ENCODE assay signal across 24 cellular contexts in the genomic region with DNA sequence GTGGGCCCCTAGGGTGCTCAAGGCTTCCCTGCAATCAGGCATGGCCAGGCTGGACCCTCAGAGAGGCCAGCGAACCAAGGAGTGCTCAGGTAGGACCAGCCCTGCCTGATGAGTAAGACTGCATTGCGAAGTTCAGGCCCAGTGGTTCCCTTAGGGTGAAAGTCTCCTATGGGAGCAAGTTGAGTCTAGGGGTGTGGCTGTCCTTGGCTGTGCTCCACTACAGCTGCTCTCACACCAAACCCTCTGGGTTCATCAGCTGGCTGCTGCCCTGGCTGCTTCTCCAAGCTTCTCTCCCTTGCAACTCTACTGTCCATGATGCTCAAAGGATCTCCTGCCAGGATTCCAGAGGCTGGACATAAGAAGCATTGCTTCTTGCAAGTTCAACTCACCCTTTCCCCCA. TPM values are rescaled to one million over a fixed set of nuclear protein-coding genes. Genes with fewer than 3 reads are reported as not detected.
DNase-seq lines count a peak whose midpoint lies in the region; ATAC-seq and TF ChIP-seq lines count a peak whose summit lies in the region.
"Had no signal": no experiment of that assay in that cellular context is flagged by ENCODE, and none has a peak within 500 bp of the region (broad histone marks: within the 10 kb centered on the region; RNA-seq: fewer than 3 reads in every experiment).

No MANE protein-coding gene starts in this region.

- BruUV-seq in Panc1 (replicated peaks; lab: Mats Ljungman, UMichigan): no TSS peak

- no peak overlapping the region for H3K4me3 ChIP-seq in GM23248
- H3K4me3 ChIP-seq in Panc1 (ENCODE audit: low read depth in 2 of 2, low read length in 2 of 2): no peak overlapping the region
- no peak overlapping the region for H3K4me3 ChIP-seq in osteoblast (ENCODE audit: insufficient read depth, low read length)
- H3K4me3 ChIP-seq: SJCRH30, spleen, thoracic aorta had no signal

- H3K27me3 ChIP-seq in GM23248 (replicated peaks; ENCODE audit: insufficient read depth): no peaks in the 10 kb centered on the region
- no peaks in the 10 kb centered on the region for H3K27me3 ChIP-seq in Panc1 (ENCODE audit: control insufficient read depth, insufficient read depth, low read length)
- H3K27me3 ChIP-seq in osteoblast (ENCODE audit: insufficient read depth, low read length): peaks cover 4% of the 10 kb centered on the region
- H3K27me3 ChIP-seq: SJCRH30, spleen had no signal

- H3K79me2 ChIP-seq in GM23248 (ENCODE audit: insufficient read depth) (no peaks in the 10 kb centered on the region), osteoblast (ENCODE audit: insufficient read depth, low read length) (no peaks in the 10 kb centered on the region)

- H3K4me1 ChIP-seq in GM23248 (ENCODE audit: insufficient read depth) (no peaks in the 10 kb centered on the region), Panc1 (ENCODE audit: control insufficient read depth, insufficient read depth, low read length) (no peaks in the 10 kb centered on the region), osteoblast (ENCODE audit: insufficient read depth, low read length) (no peaks in the 10 kb centered on the region)
- H3K4me1 ChIP-seq: spleen had no signal

- no peaks in the 10 kb centered on the region for H3K36me3 ChIP-seq in GM23248 (ENCODE audit: low read depth)
- H3K36me3 ChIP-seq in Panc1 (ENCODE audit: control insufficient read depth, insufficient read depth, low read length): no peaks in the 10 kb centered on the region
- H3K36me3 ChIP-seq in osteoblast (ENCODE audit: insufficient read depth, low read length): no peaks in the 10 kb centered on the region
- H3K36me3 ChIP-seq: SJCRH30, thoracic aorta had no signal

- H3K4me2 ChIP-seq in GM23248 (ENCODE audit: unreplicated experiment): no peak overlapping the region
- H3K4me2 ChIP-seq in osteoblast (ENCODE audit: insufficient read depth, low read length): no peak overlapping the region

- H3K9me3 ChIP-seq in GM23248 (ENCODE audit: low read depth): no peaks in the 10 kb centered on the region
- H3K9me3 ChIP-seq in Panc1 (ENCODE audit: control insufficient read depth, insufficient read depth, low read depth, low read length): no peaks in the 10 kb centered on the region
- H3K9me3 ChIP-seq in osteoblast (ENCODE audit: low read depth, low read length): no peaks in the 10 kb centered on the region
- H3K9me3 ChIP-seq: SJCRH30, thoracic aorta had no signal

- H3K9ac ChIP-seq in GM23248: no peak overlapping the region

- DNase-seq in GM23248 (peak; percentile 7), Panc1 (ENCODE audit: low read depth, low spot score) (no peak), osteoblast (ENCODE audit: insufficient read length, low spot score, missing footprints) (peak; percentile 47), H4 (ENCODE audit: low spot score) (no peak)
- DNase-seq: activated CD4-positive, alpha-beta T cell treated with anti-CD3 and anti-CD28 coated beads, Interleukin-2, amount 50 U/mL, for 4 hours; activated naive CD4-positive, alpha-beta T cell treated with anti-CD3 and anti-CD28 coated beads, Interleukin-2, amount 10 ng/mL, durations not matched to agents 7 days and 5 days; aorta; CD8-positive, alpha-beta T cell; cerebellar nuclear complex; effector CD8-positive, alpha-beta T cell; natural killer cell; NCI-H1105 treated with DMSO at 0.1 percent for 48 hours; NCI-H524 treated with DMSO at 0.1 percent for 48 hours; spleen had no signal

- no peak overlapping the region for H3K27ac ChIP-seq in GM23248
- no peak overlapping the region for H3K27ac ChIP-seq in Panc1 (ENCODE audit: low read length)
- H3K27ac ChIP-seq in osteoblast (ENCODE audit: low read depth, low read length): no peak overlapping the region
- H3K27ac ChIP-seq: SJCRH30, spleen, thoracic aorta had no signal

- H4K20me1 ChIP-seq in GM23248 (ENCODE audit: insufficient read depth): no peaks in the 10 kb centered on the region
- no peaks in the 10 kb centered on the region for H4K20me1 ChIP-seq in osteoblast (ENCODE audit: insufficient read depth, low read length)

- 94 to 100% methylated on average over 2 of the region's 2 CpGs for WGBS in GM23248 (ENCODE audit: low coverage in 1 of 2, low lambda C conversion rate in 2 of 2, missing lambda C conversion rate in 2 of 2), 2 experiments

- POLR2A ChIA-PET in Panc1 (lab: Charles Lee): no interaction called here

- no peak overlapping the region for H2AFZ ChIP-seq in GM23248
- no peak overlapping the region for H2AFZ ChIP-seq in osteoblast (ENCODE audit: low read length)

- H3F3A ChIP-seq in GM23248 (ENCODE audit: insufficient read depth): no peaks in the 10 kb centered on the region; the same call in 1 of the 2 replicates

- CTCF ChIA-PET in Panc1 (lab: Charles Lee): interaction anchor here (0.6 kb wide), 1 partner anchor 351 kb away, joined by 7 read pairs; no protein-coding TSS in a partner anchor

- no peaks in the 10 kb centered on the region for H3K9me2 ChIP-seq in GM23248 (ENCODE audit: insufficient read depth)

- in situ Hi-C loops in GM23248 (cut with MboI): no loop called here
- in situ Hi-C loops in Panc1 (cut with HindIII; ENCODE audit: low pct_unique_long_range_greater_than_20kb, low sequenced_read_pairs): no loop called here

- TF ChIP-seq CTCF in Panc1 (IDR thresholded peaks at IDR 0.05) (no peak), osteoblast (IDR thresholded peaks at IDR 0.05; ENCODE audit: extremely low read depth, low read depth, low read length) (no peak)

- ATAC-seq in Panc1 (peak; percentile 15; the same call in 1 of the 2 replicates), esophagus mucosa (peak; percentile 98), HG03342 (IDR thresholded peaks at IDR 0.05; ENCODE audit: unreplicated experiment) (no peak), GM21717 (IDR thresholded peaks at IDR 0.05; ENCODE audit: unreplicated experiment) (no peak), GM21515 (IDR thresholded peaks at IDR 0.05; ENCODE audit: unreplicated experiment) (no peak)
- ATAC-seq: CD8-positive, alpha-beta T cell had no signal

- intact Hi-C loops in Panc1 (cut with micrococcal nuclease; ENCODE audit: unreplicated experiment): no loop called here

RNA-seq across cellular contexts. Expression of a gene that starts 18.7 kb away (rescaled TPM):
- total RNA-seq in GM23248 (2014; rRNA removed; shearing (Covaris generic)): not detected in 2 replicates
- not detected in 2 replicates for polyA plus RNA-seq in GM23248 (2016; fragmentation: Nextera tagmentation; extraction: Ambion mirVana)
- total RNA-seq in Panc1 (2021; ENCODE audit: unreplicated experiment) (not detected), esophagus mucosa (29.4 TPM), osteoblast (not detected in 2 replicates)
- not detected for polyA plus RNA-seq in Panc1 (2012; ENCODE audit: insufficient read length)
- not detected in 2 replicates for total RNA-seq in H4 (2014; rRNA removed; shearing (Covaris generic))
- total RNA-seq: aorta; CD8-positive, alpha-beta T cell; HT-29; lung microvascular endothelial cell; natural killer cell; posterior vena cava; SJCRH30; spleen; thoracic aorta had no signal
- polyA plus RNA-seq: AG04450, aorta, spleen had no signal

RNA-seq across cellular contexts. Expression of a gene that starts 55.9 kb away (rescaled TPM):
- 209 and 234 TPM in 2 replicates for total RNA-seq in GM23248 (2014; rRNA removed; shearing (Covaris generic))
- 98.5 and 98.8 TPM in 2 replicates for polyA plus RNA-seq in GM23248 (2016; fragmentation: Nextera tagmentation; extraction: Ambion mirVana)
- total RNA-seq in Panc1 (2021; ENCODE audit: unreplicated experiment): 138 TPM
- polyA plus RNA-seq in Panc1 (2012; ENCODE audit: insufficient read length): 102 TPM
- total RNA-seq in esophagus mucosa: 88.5 TPM
- 212 and 221 TPM in 2 replicates for total RNA-seq in osteoblast
- total RNA-seq in H4 (2014; rRNA removed; shearing (Covaris generic)): 111 and 119 TPM in 2 replicates

RNA-seq across cellular contexts. Expression of a gene that starts 56.2 kb away (rescaled TPM):
- total RNA-seq in GM23248 (2014; rRNA removed; shearing (Covaris generic)): 17.8 and 22.9 TPM in 2 replicates
- 13.5 and 14.0 TPM in 2 replicates for polyA plus RNA-seq in GM23248 (2016; fragmentation: Nextera tagmentation; extraction: Ambion mirVana)
- total RNA-seq in Panc1 (2021; ENCODE audit: unreplicated experiment) (45.2 TPM), esophagus mucosa (17.7 TPM), osteoblast (39.5 and 40.9 TPM in 2 replicates)
- 30.5 TPM for polyA plus RNA-seq in Panc1 (2012; ENCODE audit: insufficient read length)
- 16.7 and 17.2 TPM in 2 replicates for total RNA-seq in H4 (2014; rRNA removed; shearing (Covaris generic))

Comparison
In these comparisons a context has a peak if more than half of its experiments do, and no peak if none do; other contexts are left out.
1. DNase-seq: peak in GM23248 (single experiment) and osteoblast (single experiment); none in Panc1 (single experiment) and H4 (single experiment).
2. ATAC-seq: peak in Panc1 (single experiment) and esophagus mucosa (single experiment); none in HG03342 (single experiment), GM21717 (single experiment) and GM21515 (single experiment).
3. RNA of a gene that starts 18.7 kb away (total RNA-seq): 29.4 TPM in esophagus mucosa (single experiment); not detected in Panc1 (single experiment), not detected in GM23248, not detected in osteoblast and not detected in H4; every median in the first group is over 10 times any median in the second.